In the genomic region with DNA sequence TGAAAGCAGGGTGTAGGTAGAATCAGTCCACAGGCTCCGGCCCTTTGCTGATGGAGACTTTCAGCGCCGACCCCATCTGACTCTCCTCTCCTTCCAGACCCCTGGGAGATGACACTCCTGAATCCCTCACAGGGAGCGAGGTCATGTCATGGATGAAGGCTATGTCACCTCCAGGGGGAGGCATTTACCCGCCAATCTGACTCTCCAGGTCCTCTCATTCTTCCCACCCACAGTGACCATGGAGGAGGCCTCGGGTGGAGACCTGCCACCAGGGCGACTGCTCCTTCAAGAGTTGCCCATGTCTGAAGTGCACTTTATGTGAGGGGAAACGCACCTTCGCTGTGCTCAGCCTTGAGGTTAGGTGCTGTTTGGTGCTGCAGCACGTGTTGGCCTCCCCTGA, we compare ENCODE assay signal across 10 cellular contexts.
A peak's percentile ranks its signal among the peaks of the same experiment; 100 is the strongest.
DNase-seq lines count a peak whose midpoint lies in the region; ATAC-seq, FAIRE-seq and TF ChIP-seq lines count a peak whose summit lies in the region.
"Had no signal": no experiment of that assay in that cellular context is flagged by ENCODE, and none has a peak within 500 bp of the region (broad histone marks: within the 10 kb centered on the region; RNA-seq: fewer than 3 reads in every experiment).

No MANE protein-coding gene starts in this region.

- no peak overlapping the region for H4K91ac ChIP-seq in H1 (replicated peaks; ENCODE audit: insufficient read length, low read length)

- no peaks in the 10 kb centered on the region for H3K79me2 ChIP-seq in H1 (ENCODE audit: control insufficient read depth in 1 of 2, insufficient read depth in 2 of 2, low read length in 2 of 2)

- no peak overlapping the region for H2BK120ac ChIP-seq in H1 (replicated peaks; ENCODE audit: low read depth, low read length)

- no peak overlapping the region for H2BK15ac ChIP-seq in H1 (ENCODE audit: low read length)

- no peaks in the 10 kb centered on the region for H3K36me3 ChIP-seq in H1 (ENCODE audit: control insufficient read depth in 2 of 4, insufficient read depth in 4 of 4, low read length in 3 of 4)

- H3K23ac ChIP-seq in H1 (ENCODE audit: insufficient read length): no peak overlapping the region

- no peak overlapping the region for H3K4me3 ChIP-seq in H1 (ENCODE audit: extremely low read depth in 1 of 4, insufficient read depth in 2 of 4, low read depth in 3 of 4, low read length in 4 of 4)

- CTCF ChIA-PET in H1 (lab: Charles Lee; ENCODE audit: partially characterized antibody): interaction anchor here (0.6 to 15.1 kb wide), 19 partner anchors 12 to 239 kb away, joined by 3 to 199 read pairs (median 6); no protein-coding TSS in a partner anchor

- H3K9me3 ChIP-seq in H1 (ENCODE audit: insufficient read depth in 2 of 2, low read depth in 1 of 2, low read length in 1 of 2): no peaks in the 10 kb centered on the region
- H3K9me3 ChIP-seq: Caco-2 had no signal

- H3K79me1 ChIP-seq in H1 (ENCODE audit: low read depth, low read length): no peaks in the 10 kb centered on the region

- peaks cover 0 to 13% (median 10%) of the 10 kb centered on the region in 4 experiments; a peak in 5 of 7 replicates for H3K27me3 ChIP-seq in H1 (replicated peaks in 1 of 4; ENCODE audit: control insufficient read depth in 3 of 4, extremely low read depth in 1 of 4, insufficient read depth in 3 of 4, low read length in 3 of 4)

- H3K18ac ChIP-seq in H1 (ENCODE audit: extremely low read depth, low read length): no peak overlapping the region

- peaks cover 0 to 3% of the 10 kb centered on the region in 2 experiments for H4K20me1 ChIP-seq in H1 (replicated peaks in 1 of 2; ENCODE audit: control insufficient read depth in 1 of 2, insufficient read depth in 2 of 2, low read length in 2 of 2)

- H3K9ac ChIP-seq in H1 (replicated peaks in 1 of 4; ENCODE audit: extremely low read depth in 1 of 4, low read depth in 3 of 4, low read length in 3 of 4): no peak overlapping the region

- no peak for TF ChIP-seq EP300 in H1 (IDR thresholded peaks at IDR 0.05; ENCODE audit: borderline replicate concordance in 1 of 2, low read depth in 2 of 2, low read length in 2 of 2)

- TF ChIP-seq RAD21 in H1 (IDR thresholded peaks at IDR 0.05 in 1 of 2, conservative IDR thresholded peaks at IDR 0.05 in 1 of 2; ENCODE audit: low read depth in 2 of 2, low read length in 2 of 2): peak; percentile 78 to 81

- no peak overlapping the region for H3K56ac ChIP-seq in H1 (replicated peaks; ENCODE audit: insufficient read length, low read depth, low read length)

- DNase-seq in activated CD4-positive, alpha-beta T cell treated with anti-CD3 and anti-CD28 coated beads for 48 hours: peak; percentile 62
- DNase-seq in activated CD4-positive, alpha-beta T cell treated with anti-CD3 and anti-CD28 coated beads for 1 hour: no peak
- DNase-seq in OCI-M1 (lab: John Stamatoyannopoulos, UW): peak; percentile 49
- DNase-seq in H1 (ENCODE audit: low read depth in 1 of 2, low spot score in 2 of 2): peak in 1 of 2 experiments; percentile 60
- DNase-seq in stimulated activated CD4-positive, alpha-beta T cell treated with anti-CD3 and anti-CD28 coated beads, Interleukin-1b, Interleukin-23, amount 100 ng/mL, for 48 hours: peak; percentile 45
- DNase-seq in mucosa of gallbladder (ENCODE audit: low spot score): no peak
- DNase-seq: NCI-H2029 treated with DMSO at 0.1 percent for 48 hours had no signal

- peaks cover 3% of the 10 kb centered on the region; the same call in 1 of the 2 replicates for H3K23me2 ChIP-seq in H1 (ENCODE audit: low read depth, low read length)

- no peak for TF ChIP-seq POLR2A in H1 (IDR thresholded peaks at IDR 0.05; ENCODE audit: control extremely low read depth in 1 of 2, low read depth in 2 of 2, low read length in 2 of 2)

- no peak overlapping the region for H2BK20ac ChIP-seq in H1 (ENCODE audit: low read length)

- H2AK5ac ChIP-seq in H1 (ENCODE audit: low read depth, low read length): no peak overlapping the region

- H4K5ac ChIP-seq in H1 (ENCODE audit: insufficient read length, low read depth, low read length): no peak overlapping the region

- WGBS in H1 (ENCODE audit: extremely low coverage in 1 of 2, insufficient coverage in 1 of 2, insufficient read length in 1 of 2, insufficient replicate concordance in 2 of 2, low coverage in 1 of 2, low lambda C conversion rate in 2 of 2, missing lambda C conversion rate in 1 of 2), 2 experiments: 81% methylated on average over 10 of the region's 10 CpGs; no CpG with 5 or more reads in 1 of the 2 experiments

- H3K27ac ChIP-seq in H1 (ENCODE audit: low read depth, low read length): no peak overlapping the region

- H3K4me1 ChIP-seq in H1 (replicated peaks in 1 of 4; ENCODE audit: control insufficient read depth in 3 of 4, insufficient read depth in 4 of 4, low read length in 3 of 4): no peaks in the 10 kb centered on the region; a peak in 2 of 7 replicates
- H3K4me1 ChIP-seq: Caco-2 had no signal

- FAIRE-seq in H1 (lab: Jason Lieb, UNC): no peak

- H2AFZ ChIP-seq in H1 (ENCODE audit: low read length): no peak overlapping the region

- no peak overlapping the region for H3K4ac ChIP-seq in H1 (replicated peaks; ENCODE audit: insufficient read length, low read depth, low read length)

- no peak overlapping the region for H3K14ac ChIP-seq in H1 (ENCODE audit: insufficient read length)

- no peak overlapping the region for H3K4me2 ChIP-seq in H1 (ENCODE audit: insufficient read depth in 1 of 2, low read depth in 2 of 2, low read length in 2 of 2)

- H2BK5ac ChIP-seq in H1 (ENCODE audit: low read depth, low read length): no peak overlapping the region

- H2BK12ac ChIP-seq in H1 (ENCODE audit: low read depth, low read length): no peak overlapping the region

- ATAC-seq in HG02610 (IDR thresholded peaks at IDR 0.05; ENCODE audit: unreplicated experiment) (no peak), GM21717 (IDR thresholded peaks at IDR 0.05; ENCODE audit: unreplicated experiment) (no peak)

- POLR2A ChIA-PET in H1 (lab: Charles Lee; ENCODE audit: partially characterized antibody): interaction anchor here (1.3 kb wide), 1 partner anchor 13 kb away, joined by 4 read pairs; no protein-coding TSS in a partner anchor

- H4K8ac ChIP-seq in H1 (ENCODE audit: extremely low read depth, insufficient read depth, low read length): no peak overlapping the region

- peak; percentile 66 to 74 (median 71) for TF ChIP-seq CTCF in H1 (IDR thresholded peaks at IDR 0.05; ENCODE audit: control extremely low read depth in 1 of 3, insufficient read depth in 1 of 3, low read depth in 1 of 3, low read length in 3 of 3)

TF ChIP-seq in H1, 55 proteins besides CTCF, POLR2A, EP300 and RAD21:
- no peak for TF ChIP-seq SIN3A (conservative IDR thresholded peaks at IDR 0.05 in 1 of 2, IDR thresholded peaks at IDR 0.05 in 1 of 2; ENCODE audit: low read depth in 1 of 2, low read length in 2 of 2)
- TF ChIP-seq, protein P1, sequence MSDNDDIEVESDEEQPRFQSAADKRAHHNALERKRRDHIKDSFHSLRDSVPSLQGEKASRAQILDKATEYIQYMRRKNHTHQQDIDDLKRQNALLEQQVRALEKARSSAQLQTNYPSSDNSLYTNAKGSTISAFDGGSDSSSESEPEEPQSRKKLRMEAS (IDR thresholded peaks at IDR 0.05): 0 out of 2 replicates have a peak, but pooled peaks have one; percentile 19
TF ChIP-seq in H1: peak in this region for 1.

Comparison
In these comparisons a context has a peak if more than half of its experiments do, and no peak if none do; other contexts are left out.
1. DNase-seq: peak in activated CD4-positive, alpha-beta T cell treated with anti-CD3 and anti-CD28 coated beads for 48 hours (single experiment), OCI-M1 (single experiment) and stimulated activated CD4-positive, alpha-beta T cell treated with anti-CD3 and anti-CD28 coated beads, Interleukin-1b, Interleukin-23, amount 100 ng/mL, for 48 hours (single experiment); none in activated CD4-positive, alpha-beta T cell treated with anti-CD3 and anti-CD28 coated beads for 1 hour (single experiment) and mucosa of gallbladder (single experiment).